In the genomic region with DNA sequence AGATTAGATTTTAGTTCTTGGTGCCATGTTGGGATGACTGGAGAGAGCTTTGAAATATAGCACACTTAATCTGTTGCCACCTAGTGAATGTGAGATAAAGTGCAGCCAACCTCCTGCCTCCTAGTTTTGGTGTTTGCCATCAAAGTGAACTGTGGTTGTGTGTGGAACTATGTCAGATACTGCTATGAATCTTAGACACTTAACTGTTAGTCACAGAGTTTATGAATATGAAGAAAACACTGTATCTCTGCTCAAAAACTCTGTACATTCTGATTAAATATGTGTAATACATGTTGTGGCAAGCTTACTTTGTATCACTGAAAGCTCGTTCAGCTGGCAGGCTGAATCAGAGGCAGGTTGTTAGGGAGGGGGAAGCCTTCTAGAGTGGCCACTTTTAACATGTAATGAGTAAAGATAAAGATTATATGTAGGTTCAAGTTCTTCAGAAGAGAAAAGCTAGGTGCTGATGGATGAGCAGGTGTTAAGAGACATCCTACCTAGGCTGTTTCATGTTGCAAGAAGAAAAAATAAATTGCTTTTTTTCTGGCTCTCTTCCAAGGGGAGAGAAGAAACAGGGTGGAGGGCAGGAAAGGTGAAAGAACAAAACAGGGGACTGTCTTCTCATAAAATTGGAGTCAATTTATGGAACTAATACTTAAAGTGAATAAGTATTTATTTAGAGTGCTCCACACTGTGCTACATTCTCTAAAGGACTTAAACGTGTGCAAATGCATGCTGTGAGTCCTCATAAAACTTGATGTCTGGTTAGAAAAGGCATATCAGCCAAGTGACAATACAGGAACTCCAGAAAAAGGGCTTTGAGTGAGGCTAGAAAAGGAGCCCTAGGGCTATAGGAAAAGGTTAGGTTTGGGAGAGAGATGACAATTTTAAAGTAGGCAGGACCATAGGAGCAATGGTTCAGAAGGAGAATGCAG, we compare ENCODE assay signal across 8 cellular contexts. TPM values are rescaled to one million over a fixed set of nuclear protein-coding genes. Genes with fewer than 3 reads are reported as not detected.
DNase-seq lines count a peak whose midpoint lies in the region; ATAC-seq, FAIRE-seq and TF ChIP-seq lines count a peak whose summit lies in the region.

No MANE protein-coding gene starts in this region.

- CTCF ChIA-PET in HepG2 (lab: Yijun Ruan, JAX; ENCODE audit: low intra/inter-chr PET ratio, low total read pairs): no interaction called here
- CTCF ChIA-PET in CD4-positive, alpha-beta T cell (lab: Charles Lee): interaction anchor here (0.8 kb wide), 1 partner anchor 14 kb away, joined by 3 read pairs; no protein-coding TSS in a partner anchor

- H3K79me2 ChIP-seq in HepG2 (ENCODE audit: insufficient read depth, low read length): no peaks in the 10 kb centered on the region

- H4K20me1 ChIP-seq in HepG2 (ENCODE audit: insufficient read depth, low read length): no peaks in the 10 kb centered on the region

- H3K9me3 ChIP-seq in MG63 (no peaks in the 10 kb centered on the region), HepG2 (ENCODE audit: low read length) (no peaks in the 10 kb centered on the region)
- no peaks in the 10 kb centered on the region for H3K9me3 ChIP-seq in CD4-positive, alpha-beta T cell (ENCODE audit: control insufficient read depth, low read length)

- no peak overlapping the region for H3K27ac ChIP-seq in HepG2 (ENCODE audit: extremely low read length, insufficient read depth, low read length)
- no peak overlapping the region for H3K27ac ChIP-seq in CD4-positive, alpha-beta T cell (ENCODE audit: low read depth, low read length)

- H3K4me3 Mint-ChIP-seq in CD4-positive, alpha-beta T cell: no peak overlapping the region

- peaks cover 10% of the 10 kb centered on the region for H3K27me3 Mint-ChIP-seq in CD4-positive, alpha-beta T cell

- H3K4me3 ChIP-seq in MG63 (no peak overlapping the region), HepG2 (replicated peaks in 1 of 3; ENCODE audit: insufficient read depth in 1 of 3, low read depth in 2 of 3, low read length in 3 of 3) (no peak overlapping the region)

- no peak for TF ChIP-seq RAD21 in HepG2 (CRISPR knock-in tag; IDR thresholded peaks at IDR 0.05)

- peaks cover 68% of the 10 kb centered on the region for H3K4me1 ChIP-seq in HepG2 (ENCODE audit: insufficient read depth, low read length)

- H2AFZ ChIP-seq in HepG2 (ENCODE audit: low read length): no peak overlapping the region

- peak; percentile 72 for ATAC-seq in HepG2
- no peak for ATAC-seq in CD4-positive, alpha-beta T cell (ENCODE audit: poor library complexity)

- no TSS peak for BruUV-seq in HepG2 (replicated peaks; lab: Mats Ljungman, UMichigan)

- no peak overlapping the region for H3K27ac Mint-ChIP-seq in CD4-positive, alpha-beta T cell

- no peak for TF ChIP-seq POLR2A in HepG2 (IDR thresholded peaks at IDR 0.05; ENCODE audit: insufficient read depth in 1 of 2, low read depth in 2 of 2, low read length in 2 of 2)

- H3K4me1 Mint-ChIP-seq in CD4-positive, alpha-beta T cell (ENCODE audit: low read depth): no peaks in the 10 kb centered on the region

- FAIRE-seq in HepG2 (lab: Jason Lieb, UNC): peak; percentile 77

- H3K9me3 Mint-ChIP-seq in CD4-positive, alpha-beta T cell: no peaks in the 10 kb centered on the region

- TF ChIP-seq CTCF in HepG2 (CRISPR knock-in tag; IDR thresholded peaks at IDR 0.05): peak; percentile 66
- TF ChIP-seq CTCF in CD4-positive, alpha-beta T cell (IDR thresholded peaks at IDR 0.05): no peak

- in situ Hi-C loops in HepG2 (cut with HindIII; ENCODE audit: extremely low pct_ligation_motif_present, low pct_unique_long_range_greater_than_20kb): no loop called here

- intact Hi-C loops in HepG2 (cut with micrococcal nuclease; ENCODE audit: unreplicated experiment): loop anchor here (1.0 to 10.0 kb wide), 3 partner anchors 78 to 272 kb away; a partner anchor contains a TSS
- intact Hi-C loops in CD4-positive, alpha-beta T cell (cut with DNase I, micrococcal nuclease): no loop called here

- no peaks in the 10 kb centered on the region for H3K36me3 ChIP-seq in MG63
- no peaks in the 10 kb centered on the region for H3K36me3 ChIP-seq in HepG2 (replicated peaks in 1 of 2; ENCODE audit: control insufficient read depth in 1 of 2, insufficient read depth in 2 of 2, low read length in 2 of 2)

- no peak overlapping the region for H3K9ac ChIP-seq in HepG2 (ENCODE audit: insufficient read depth, low read depth, low read length)

- no peak overlapping the region for H3K4me2 ChIP-seq in HepG2 (ENCODE audit: low read depth, low read length)

- H3K27me3 ChIP-seq in MG63 (no peaks in the 10 kb centered on the region), HepG2 (ENCODE audit: control insufficient read depth in 1 of 2, insufficient read depth in 2 of 2, low read length in 2 of 2) (peaks cover 0 to 7% of the 10 kb centered on the region in 2 experiments; a peak in 3 of 5 replicates)
- peaks cover 8% of the 10 kb centered on the region for H3K27me3 ChIP-seq in CD4-positive, alpha-beta T cell (ENCODE audit: control insufficient read depth, insufficient read depth, low read length)

- POLR2A ChIA-PET in HepG2 (lab: Yijun Ruan, JAX): interaction anchor here (0.8 to 4.1 kb wide), 3 partner anchors 13 to 50 kb away, joined by 3 to 49 read pairs (median 5); a partner anchor contains a TSS
- POLR2A ChIA-PET in CD4-positive, alpha-beta T cell (lab: Charles Lee): no interaction called here

- WGBS in HepG2 (ENCODE audit: low lambda C conversion rate): 37% methylated on average over 2 of the region's 2 CpGs

- no peak for TF ChIP-seq EP300 in HepG2 (IDR thresholded peaks at IDR 0.05; ENCODE audit: low read depth in 2 of 2, low read length in 2 of 2)
- no peak for TF ChIP-seq EP300 in HepG2 (CRISPR knock-in tag; IDR thresholded peaks at IDR 0.05; ENCODE audit: borderline replicate concordance)

- peak; percentile 28 for DNase-seq in NCI-H510A treated with DMSO at 0.1 percent for 48 hours (lab: John Stamatoyannopoulos, UW)
- no peak for DNase-seq in NCI-H510A (lab: John Stamatoyannopoulos, UW)
- peak; percentile 5 for DNase-seq in MG63
- peak; percentile 78 for DNase-seq in amniotic epithelial cell (ENCODE audit: low read depth)
- peak; percentile 55 for DNase-seq in HepG2 (ENCODE audit: low spot score)
- no peak for DNase-seq in stimulated activated CD4-positive, alpha-beta T cell treated with anti-CD3 and anti-CD28 coated beads, Interleukin-12 subunit alpha, Interleukin-12 subunit beta, amount 100 ng/mL, for 4 hours
- DNase-seq in CD4-positive, alpha-beta T cell: no peak
- no peak for DNase-seq in LoVo (ENCODE audit: low spot score)

- no peaks in the 10 kb centered on the region for H3K36me3 Mint-ChIP-seq in CD4-positive, alpha-beta T cell (ENCODE audit: low read depth)

TF ChIP-seq in HepG2, 621 proteins besides CTCF, POLR2A, EP300 and RAD21:
- TF ChIP-seq SMC3 (IDR thresholded peaks at IDR 0.05; ENCODE audit: low read length): peak; percentile 63; the same call in 1 of the 2 replicates
- TF ChIP-seq, protein P1, sequence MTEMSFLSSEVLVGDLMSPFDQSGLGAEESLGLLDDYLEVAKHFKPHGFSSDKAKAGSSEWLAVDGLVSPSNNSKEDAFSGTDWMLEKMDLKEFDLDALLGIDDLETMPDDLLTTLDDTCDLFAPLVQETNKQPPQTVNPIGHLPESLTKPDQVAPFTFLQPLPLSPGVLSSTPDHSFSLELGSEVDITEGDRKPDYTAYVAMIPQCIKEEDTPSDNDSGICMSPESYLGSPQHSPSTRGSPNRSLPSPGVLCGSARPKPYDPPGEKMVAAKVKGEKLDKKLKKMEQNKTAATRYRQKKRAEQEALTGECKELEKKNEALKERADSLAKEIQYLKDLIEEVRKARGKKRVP (CRISPR knock-in tag; IDR thresholded peaks at IDR 0.05): 0 out of 4 replicates have a peak, but pooled peaks of 1 of the 2 experiments have one; percentile 31
- peak; percentile 70 for TF ChIP-seq STAG1 (CRISPR knock-in tag; IDR thresholded peaks at IDR 0.05)
- no peak for TF ChIP-seq ZNF546 (CRISPR knock-in tag; conservative IDR thresholded peaks at IDR 0.05)
- no peak for TF ChIP-seq KDM4B (CRISPR knock-in tag; IDR thresholded peaks at IDR 0.05)
- 0 out of 2 replicates have a peak, but pooled peaks have one; percentile 23 for TF ChIP-seq POGZ (CRISPR knock-in tag; IDR thresholded peaks at IDR 0.05)

RNA-seq across cellular contexts. Expression of a gene that starts 14.1 kb away (rescaled TPM):
- total RNA-seq in MG63 (2014; rRNA removed; shearing (Covaris generic); ENCODE audit: low replicate concordance): 18.9 and 22.7 TPM in 2 replicates
- total RNA-seq in HepG2 (2016; rRNA removed; fragmentation: Illumina TruSeq; extraction: Trizol): 56.4 and 109 TPM in 2 replicates
- total RNA-seq in HepG2 (2016; cell fraction: cytosol; rRNA removed; fragmentation: Illumina TruSeq; extraction: Trizol; ENCODE audit: low read depth): 12.3 and 15.0 TPM in 2 replicates
- 48.3 and 110 TPM in 2 replicates for total RNA-seq in HepG2 (2016; cell fraction: insoluble cytoplasmic fraction; rRNA removed; fragmentation: Illumina TruSeq; extraction: Trizol)
- 19.7 and 21.8 TPM in 2 replicates for total RNA-seq in HepG2 (2016; cell fraction: membrane; rRNA removed; fragmentation: Illumina TruSeq; extraction: Trizol)
- 137 and 161 TPM in 2 replicates for total RNA-seq in HepG2 (2016; cell fraction: nucleus; rRNA removed; fragmentation: Illumina TruSeq; extraction: Trizol)
- polyA plus RNA-seq in HepG2 (2011; rRNA removed): 124 and 127 TPM in 2 replicates
- polyA plus RNA-seq in HepG2 (2011; cell fraction: cytosol; rRNA removed): 101 and 116 TPM in 2 replicates
- polyA plus RNA-seq in HepG2 (2011; cell fraction: nucleus; rRNA removed): 265 and 290 TPM in 2 replicates
- 106 and 132 TPM in 2 replicates for polyA plus RNA-seq in HepG2 (2012)
- polyA plus RNA-seq in HepG2 (2016; cell fraction: cytosol; fragmentation: Illumina TruSeq; extraction: Trizol; ENCODE audit: low read depth): 5.0 and 5.8 TPM in 2 replicates
- 59.1 and 60.9 TPM in 2 replicates for polyA plus RNA-seq in HepG2 (2016; cell fraction: insoluble cytoplasmic fraction; fragmentation: Illumina TruSeq; extraction: Trizol; ENCODE audit: low read depth)
- polyA plus RNA-seq in HepG2 (2016; cell fraction: membrane; fragmentation: Illumina TruSeq; extraction: Trizol; ENCODE audit: low read depth): 8.8 and 14.3 TPM in 2 replicates
- polyA plus RNA-seq in HepG2 (2016; cell fraction: nucleus; fragmentation: Illumina TruSeq; extraction: Trizol; ENCODE audit: insufficient read depth, low read depth): 286 and 312 TPM in 2 replicates
- polyA minus RNA-seq in HepG2 (2011; rRNA and poly(A)+ RNA removed; ENCODE audit: low replicate concordance): 105 and 627 TPM in 2 replicates
- 120 and 164 TPM in 2 replicates for polyA minus RNA-seq in HepG2 (2011; cell fraction: cytosol; rRNA and poly(A)+ RNA removed)
- polyA minus RNA-seq in HepG2 (2011; cell fraction: nucleus; rRNA and poly(A)+ RNA removed): 204 and 208 TPM in 2 replicates
- not detected for total RNA-seq in CD4-positive, alpha-beta T cell

Comparison
In these comparisons a context has a peak if more than half of its experiments do, and no peak if none do; other contexts are left out.
1. DNase-seq: peak in NCI-H510A treated with DMSO at 0.1 percent for 48 hours (single experiment), MG63 (single experiment), amniotic epithelial cell (single experiment) and HepG2 (single experiment); none in NCI-H510A (single experiment), stimulated activated CD4-positive, alpha-beta T cell treated with anti-CD3 and anti-CD28 coated beads, Interleukin-12 subunit alpha, Interleukin-12 subunit beta, amount 100 ng/mL, for 4 hours (single experiment), CD4-positive, alpha-beta T cell (0 of 10) and LoVo (single experiment).
2. RNA of a gene that starts 14.1 kb away (total RNA-seq): 12.3 to 161 TPM in HepG2 and 18.9 to 22.7 TPM in MG63; not detected in CD4-positive, alpha-beta T cell; every median in the first group is over 10 times any median in the second.